ENCODE assay signal across 18 cellular contexts in the genomic region with DNA sequence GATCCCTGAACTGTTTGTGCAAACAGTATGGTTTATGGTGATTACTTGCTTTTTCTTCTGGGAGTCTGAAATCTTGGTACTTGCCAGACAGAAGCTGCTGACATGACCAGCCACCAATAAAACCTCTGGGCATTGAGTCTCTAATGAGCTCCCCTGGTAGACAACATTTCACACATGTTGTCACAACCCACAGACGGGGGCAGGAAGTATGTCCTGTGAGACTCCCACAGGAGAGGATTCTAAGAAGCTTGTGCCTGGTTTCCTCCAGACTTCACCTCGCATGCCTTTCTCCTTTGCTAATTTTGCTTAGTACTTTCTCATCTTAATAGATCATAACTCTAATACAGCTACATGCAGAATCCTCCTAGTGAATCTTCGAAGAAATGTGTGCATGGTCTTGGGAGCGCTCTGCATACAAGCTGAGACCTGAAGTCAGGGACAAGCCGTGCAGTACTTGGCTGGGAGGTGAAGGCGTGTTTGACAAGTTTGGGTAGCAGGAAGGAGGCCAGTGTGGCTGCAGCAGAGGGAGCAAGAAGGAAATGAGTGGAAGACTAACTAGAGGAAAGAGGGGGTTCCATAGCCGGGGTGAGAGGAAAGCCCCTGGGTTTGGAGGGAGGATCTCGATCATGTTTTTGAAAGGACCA. TPM values are rescaled to one million over a fixed set of nuclear protein-coding genes. Genes with fewer than 3 reads are reported as not detected.
A peak's percentile ranks its signal among the peaks of the same experiment; 100 is the strongest.
DNase-seq lines count a peak whose midpoint lies in the region; ATAC-seq and TF ChIP-seq lines count a peak whose summit lies in the region.
"Had no signal": no experiment of that assay in that cellular context is flagged by ENCODE, and none has a peak within 500 bp of the region (broad histone marks: within the 10 kb centered on the region; RNA-seq: fewer than 3 reads in every experiment).

No MANE protein-coding gene starts in this region.

- H3K36me3 Mint-ChIP-seq in T-helper 2 cell treated with Interferon-gamma antibody and Interleukin-4, amounts not matched to agents 5 μg/mL and 100 μg/mL, for 36 hours (ENCODE audit: low read depth) = peaks cover 3% of the 10 kb centered on the region
- H3K36me3 Mint-ChIP-seq in dendritic cell treated with granulocyte-macrophage colony-stimulating factor and Interleukin-4, amounts not matched to agents 40 ng/mL and 50 ng/mL, for 4 days (ENCODE audit: low read depth) = no peaks in the 10 kb centered on the region
- H3K36me3 Mint-ChIP-seq in naive thymus-derived CD8-positive, alpha-beta T cell = no peaks in the 10 kb centered on the region
- H3K36me3 Mint-ChIP-seq: naive B cell had no signal

- H3K4me1 ChIP-seq in RWPE2 (ENCODE audit: insufficient read depth, poor library complexity, severe bottlenecking) = peaks cover 23% of the 10 kb centered on the region
- H3K4me1 ChIP-seq in prostate gland (replicated peaks) = peaks cover 8% of the 10 kb centered on the region

- POLR2A ChIA-PET in naive thymus-derived CD8-positive, alpha-beta T cell (lab: Charles Lee) = no interaction called here

- no peak overlapping the region for H3K27ac Mint-ChIP-seq in T-helper 2 cell treated with Interferon-gamma antibody and Interleukin-4, amounts not matched to agents 5 μg/mL and 100 μg/mL, for 36 hours
- peak overlapping the region; percentile 12 for H3K27ac Mint-ChIP-seq in dendritic cell treated with granulocyte-macrophage colony-stimulating factor and Interleukin-4, amounts not matched to agents 40 ng/mL and 50 ng/mL, for 4 days
- H3K27ac Mint-ChIP-seq in naive thymus-derived CD8-positive, alpha-beta T cell = no peak overlapping the region
- H3K27ac Mint-ChIP-seq: naive B cell had no signal

- H3K9me3 ChIP-seq in RWPE2 (ENCODE audit: severe bottlenecking) (no peaks in the 10 kb centered on the region), prostate gland (no peaks in the 10 kb centered on the region)
- H3K9me3 ChIP-seq: left ventricle myocardium inferior had no signal

- no peak for TF ChIP-seq CTCF in RWPE2 (IDR thresholded peaks at IDR 0.05; ENCODE audit: poor library complexity, severe bottlenecking)
- no peak for TF ChIP-seq CTCF in prostate gland (IDR thresholded peaks at IDR 0.05)

- WGBS in prostate gland = 28% methylated on average over 8 of the region's 8 CpGs

- H3K36me3 ChIP-seq in RWPE2 (ENCODE audit: low read depth) (0 out of 2 replicates have a peak, but pooled peaks cover under 1% of the 10 kb centered on the region), prostate gland (no peaks in the 10 kb centered on the region)
- H3K36me3 ChIP-seq: left ventricle myocardium inferior had no signal

- peak overlapping the region; percentile 0 for H3K4me3 Mint-ChIP-seq in T-helper 2 cell treated with Interferon-gamma antibody and Interleukin-4, amounts not matched to agents 5 μg/mL and 100 μg/mL, for 36 hours
- H3K4me3 Mint-ChIP-seq in dendritic cell treated with granulocyte-macrophage colony-stimulating factor and Interleukin-4, amounts not matched to agents 40 ng/mL and 50 ng/mL, for 4 days = no peak overlapping the region
- H3K4me3 Mint-ChIP-seq in naive thymus-derived CD8-positive, alpha-beta T cell = no peak overlapping the region
- H3K4me3 Mint-ChIP-seq: activated T-cell treated with anti-CD3 and anti-CD28 coated beads, Interleukin-2, amount 50 U/mL, for 4 hours had no signal

- DNase-seq in T-helper 2 cell treated with Interferon-gamma antibody and Interleukin-4, amounts not matched to agents 5 μg/mL and 100 μg/mL, for 36 hours (ENCODE audit: low spot score) = no peak
- DNase-seq in T-helper 2 cell = no peak
- DNase-seq in RWPE2 (ENCODE audit: low spot score) = no peak
- peak; percentile 72 for DNase-seq in prostate gland (ENCODE audit: low spot score)
- no peak for DNase-seq in NCI-H446 treated with DMSO at 0.1 percent for 48 hours (lab: John Stamatoyannopoulos, UW)
- no peak for DNase-seq in naive thymus-derived CD8-positive, alpha-beta T cell
- no peak for DNase-seq in DMS153 (lab: John Stamatoyannopoulos, UW)
- DNase-seq: activated CD4-positive, alpha-beta T cell treated with anti-CD3 and anti-CD28 coated beads for 1 hour; activated T-cell treated with anti-CD3 and anti-CD28 coated beads, Interleukin-2, amount 50 U/mL, for 4 hours; amniotic stem cell; cortex of kidney; left ventricle myocardium inferior; naive B cell; NCI-H1930; NCI-H526; stimulated activated CD4-positive, alpha-beta T cell treated with anti-CD3 and anti-CD28 coated beads, Interleukin-15, amount 100 ng/mL, for 24 hours; substantia nigra had no signal

- H3K4me3 ChIP-seq in RWPE2 (ENCODE audit: severe bottlenecking) (no peak overlapping the region), prostate gland (no peak overlapping the region)
- H3K4me3 ChIP-seq: left ventricle myocardium inferior had no signal

- ATAC-seq in RWPE2 (ENCODE audit: low read depth) = peak; percentile 11; the same call in 1 of the 3 replicates
- no peak for ATAC-seq in naive thymus-derived CD8-positive, alpha-beta T cell
- ATAC-seq: activated T-cell treated with anti-CD3 and anti-CD28 coated beads, Interleukin-2, amount 50 U/mL, for 4 hours had no signal

- no peak for TF ChIP-seq POLR2A in prostate gland (IDR thresholded peaks at IDR 0.05)

- H3K4me1 Mint-ChIP-seq in T-helper 2 cell treated with Interferon-gamma antibody and Interleukin-4, amounts not matched to agents 5 μg/mL and 100 μg/mL, for 36 hours (ENCODE audit: low read depth) = peaks cover 18% of the 10 kb centered on the region
- peaks cover 65% of the 10 kb centered on the region for H3K4me1 Mint-ChIP-seq in dendritic cell treated with granulocyte-macrophage colony-stimulating factor and Interleukin-4, amounts not matched to agents 40 ng/mL and 50 ng/mL, for 4 days (ENCODE audit: low read depth)
- peaks cover 4 to 20% (median 8%) of the 10 kb centered on the region in 4 donors for H3K4me1 Mint-ChIP-seq in naive thymus-derived CD8-positive, alpha-beta T cell

- no peaks in the 10 kb centered on the region for H3K9me3 Mint-ChIP-seq in T-helper 2 cell treated with Interferon-gamma antibody and Interleukin-4, amounts not matched to agents 5 μg/mL and 100 μg/mL, for 36 hours
- H3K9me3 Mint-ChIP-seq in dendritic cell treated with granulocyte-macrophage colony-stimulating factor and Interleukin-4, amounts not matched to agents 40 ng/mL and 50 ng/mL, for 4 days = no peaks in the 10 kb centered on the region
- peaks cover 0 to 2% (median 0%) of the 10 kb centered on the region in 9 donors for H3K9me3 Mint-ChIP-seq in naive thymus-derived CD8-positive, alpha-beta T cell
- H3K9me3 Mint-ChIP-seq: activated T-cell treated with anti-CD3 and anti-CD28 coated beads, Interleukin-2, amount 50 U/mL, for 4 hours; naive B cell had no signal

- H3K27me3 ChIP-seq in RWPE2 (ENCODE audit: insufficient read depth, poor library complexity, severe bottlenecking) = no peaks in the 10 kb centered on the region
- no peaks in the 10 kb centered on the region for H3K27me3 ChIP-seq in prostate gland (replicated peaks; ENCODE audit: insufficient read depth)

- no peak overlapping the region for H3K27ac ChIP-seq in RWPE2 (ENCODE audit: poor library complexity, severe bottlenecking)
- H3K27ac ChIP-seq in prostate gland = peak overlapping the region; percentile 22 to 28
- H3K27ac ChIP-seq: left ventricle myocardium inferior had no signal

- H3K27me3 Mint-ChIP-seq in T-helper 2 cell treated with Interferon-gamma antibody and Interleukin-4, amounts not matched to agents 5 μg/mL and 100 μg/mL, for 36 hours (ENCODE audit: low read depth) = no peaks in the 10 kb centered on the region
- H3K27me3 Mint-ChIP-seq in dendritic cell treated with granulocyte-macrophage colony-stimulating factor and Interleukin-4, amounts not matched to agents 40 ng/mL and 50 ng/mL, for 4 days = no peaks in the 10 kb centered on the region
- peaks cover 0 to 3% (median 0%) of the 10 kb centered on the region in 5 donors for H3K27me3 Mint-ChIP-seq in naive thymus-derived CD8-positive, alpha-beta T cell

- intact Hi-C loops in dendritic cell treated with granulocyte-macrophage colony-stimulating factor and Interleukin-4, amounts not matched to agents 40 ng/mL and 50 ng/mL, for 4 days (cut with micrococcal nuclease) = no loop called here
- intact Hi-C loops in prostate gland (cut with DNase I) = no loop called here

RNA-seq across cellular contexts. Expression of gene B3GNT5, which starts 49.0 kb away (rescaled TPM):
- total RNA-seq in prostate gland = 1 to 10 TPM; 5.9 to 7.2 TPM
- total RNA-seq in naive thymus-derived CD8-positive, alpha-beta T cell = not detected
- not detected for polyA plus RNA-seq in naive thymus-derived CD8-positive, alpha-beta T cell

Comparison
In these comparisons a context has a peak if more than half of its experiments do, and no peak if none do; other contexts are left out.
1. RNA of gene B3GNT5, which starts 49.0 kb away (total RNA-seq): 5.9 to 7.2 TPM in prostate gland; not detected in naive thymus-derived CD8-positive, alpha-beta T cell; every median in the first group is over 4 times any median in the second.